Comparison of ENCODE assay signal across 12 cellular contexts in the genomic region with DNA sequence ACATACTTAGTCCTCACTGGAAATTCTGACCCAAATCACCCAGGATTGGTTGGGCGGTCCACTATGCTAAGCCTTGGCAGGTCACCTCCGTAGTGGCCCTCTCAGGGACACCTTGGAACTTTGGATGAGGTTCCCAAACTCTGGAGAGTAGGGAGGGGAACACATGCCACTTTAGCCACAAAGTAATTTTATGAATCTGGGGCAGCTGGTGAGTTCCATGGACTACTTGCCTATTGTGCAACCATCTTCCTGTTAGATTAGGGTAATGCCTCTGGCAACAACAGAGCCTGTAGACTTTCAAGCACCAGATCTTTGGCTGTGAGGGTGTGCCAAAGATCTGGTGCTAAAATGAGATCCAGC.
A peak's percentile ranks its signal among the peaks of the same experiment; 100 is the strongest.
DNase-seq lines count a peak whose midpoint lies in the region; ATAC-seq and TF ChIP-seq lines count a peak whose summit lies in the region.
"Had no signal": no experiment of that assay in that cellular context is flagged by ENCODE, and none has a peak within 500 bp of the region (broad histone marks: within the 10 kb centered on the region; RNA-seq: fewer than 3 reads in every experiment).

No MANE protein-coding gene starts in this region.

- DNase-seq in HCEC 1CT (peak; percentile 51), OCI-M1 (lab: John Stamatoyannopoulos, UW) (peak; percentile 38), fibroblast of peridontal ligament (ENCODE audit: extremely low read depth) (peak; percentile 66), renal cortical epithelial cell (ENCODE audit: low read depth) (peak; percentile 73), dorsolateral prefrontal cortex (no peak), hippocampal formation (lab: John Stamatoyannopoulos, UW) (no peak)
- DNase-seq: activated T-cell treated with anti-CD3 and anti-CD28 coated beads, Interleukin-2, amount 50 U/mL, for 72 hours; GDM1; stimulated activated CD4-positive, alpha-beta T cell treated with anti-CD3 and anti-CD28 coated beads, Interleukin-1b, Interleukin-23, amount 100 ng/mL, for 48 hours had no signal

- TF ChIP-seq CTCF in dorsolateral prefrontal cortex (IDR thresholded peaks at IDR 0.05 in 54 of 56, conservative IDR thresholded peaks at IDR 0.05 in 2 of 56; ENCODE audit: low read depth in 1 of 56, partially characterized antibody in 56 of 56): no peak

- no peaks in the 10 kb centered on the region for H3K27me3 ChIP-seq in dorsolateral prefrontal cortex
- H3K27me3 ChIP-seq: testis had no signal

- no peak overlapping the region for H3K4me3 ChIP-seq in dorsolateral prefrontal cortex
- H3K4me3 ChIP-seq: testis had no signal

- intact Hi-C loops in dorsolateral prefrontal cortex (cut with DNase I): loop anchor here in 1 of 2 donors (10.0 kb wide), 2 partner anchors 96 to 186 kb away; no protein-coding TSS in a partner anchor

- ATAC-seq in GM18858 (IDR thresholded peaks at IDR 0.05; ENCODE audit: unreplicated experiment): no peak
- no peak for ATAC-seq in GM21825 (IDR thresholded peaks at IDR 0.05; ENCODE audit: unreplicated experiment)
- ATAC-seq: activated T-cell treated with anti-CD3 and anti-CD28 coated beads, Interleukin-2, amount 50 U/mL, for 72 hours had no signal

- H3K27ac ChIP-seq in dorsolateral prefrontal cortex: peak overlapping the region in 2 of 59 donors; percentile 6 to 31
- H3K27ac ChIP-seq: testis had no signal

Comparison
In these comparisons a context has a peak if more than half of its experiments do, and no peak if none do; other contexts are left out.
1. DNase-seq: peak in HCEC 1CT (single experiment), OCI-M1 (single experiment), fibroblast of peridontal ligament (single experiment) and renal cortical epithelial cell (single experiment); none in dorsolateral prefrontal cortex (0 of 10) and hippocampal formation (0 of 2).